In the genomic region with DNA sequence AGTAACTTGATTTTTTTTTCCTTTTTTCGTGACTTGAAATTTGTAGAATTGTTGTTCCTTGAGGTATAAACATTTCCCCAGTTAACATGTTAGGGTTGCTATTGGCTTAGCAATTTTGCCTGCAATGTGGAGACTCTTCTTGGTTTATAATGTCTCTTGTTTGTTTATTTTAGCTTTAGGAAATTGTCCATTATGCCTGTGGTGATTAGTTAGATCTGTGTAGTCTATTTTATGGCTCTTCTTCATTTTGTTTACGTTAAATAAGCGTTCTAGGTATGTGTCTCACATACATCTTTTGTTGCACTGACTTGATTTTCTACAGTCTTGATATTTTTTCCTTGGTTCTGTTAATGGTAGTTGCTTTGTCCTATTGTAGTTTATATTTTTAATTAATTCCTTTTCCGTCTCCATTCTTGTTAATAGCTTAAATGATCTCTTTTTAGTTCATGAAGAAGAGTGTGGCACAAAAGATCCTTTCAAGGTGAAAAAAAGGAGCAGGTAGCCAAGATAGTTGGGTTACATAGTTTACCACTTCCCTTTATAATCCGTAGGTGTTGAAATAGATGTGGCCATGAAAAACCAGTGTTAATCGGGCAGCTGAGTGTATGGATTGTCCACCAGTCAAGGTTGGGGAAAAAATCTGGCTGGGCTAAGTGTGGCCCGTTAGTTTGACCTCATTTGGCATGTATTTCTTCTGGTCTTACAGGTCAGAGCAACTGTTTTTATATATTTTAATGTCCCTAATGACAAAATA, we compare ENCODE assay signal across 8 cellular contexts. TPM values are rescaled to one million over a fixed set of nuclear protein-coding genes. Genes with fewer than 3 reads are reported as not detected.
DNase-seq lines count a peak whose midpoint lies in the region; ATAC-seq and TF ChIP-seq lines count a peak whose summit lies in the region.

No MANE protein-coding gene starts in this region.

- no peak for DNase-seq in HFFc6
- DNase-seq in lower lobe of right lung = no peak
- DNase-seq in NCI-H187 (lab: John Stamatoyannopoulos, UW) = no peak
- DNase-seq in NCI-H524 treated with DMSO at 0.1 percent for 48 hours (lab: John Stamatoyannopoulos, UW) = no peak
- DNase-seq in activated CD4-positive, alpha-beta T cell treated with anti-CD3 and anti-CD28 coated beads, Interleukin-2, amount 50 U/mL, for 4 hours = no peak

- H3K27ac ChIP-seq in ACC112 (ENCODE audit: low read depth, low read length) (peak overlapping the region; percentile 93), lower lobe of right lung (peak overlapping the region; percentile 87)

- H3K27ac Mint-ChIP-seq in HFFc6 = peak overlapping the region; percentile 95
- peak overlapping the region; percentile 96 for H3K27ac Mint-ChIP-seq in activated naive CD8-positive, alpha-beta T cell

- no peak overlapping the region for H2AFZ ChIP-seq in ACC112 (ENCODE audit: low read length, unreplicated experiment)

- H3K4me1 Mint-ChIP-seq in HFFc6 (ENCODE audit: low read depth) = peaks cover 75% of the 10 kb centered on the region
- H3K4me1 Mint-ChIP-seq in activated naive CD8-positive, alpha-beta T cell (ENCODE audit: low read depth) = peaks cover 68% of the 10 kb centered on the region

- H3K27me3 ChIP-seq in ACC112 (ENCODE audit: insufficient read depth, low read length) (no peaks in the 10 kb centered on the region), lower lobe of right lung (ENCODE audit: low read depth) (no peaks in the 10 kb centered on the region)

- H3K36me3 ChIP-seq in ACC112 (ENCODE audit: insufficient read depth, low read length) (no peaks in the 10 kb centered on the region; the same call in 1 of the 2 replicates), lower lobe of right lung (peaks cover 13% of the 10 kb centered on the region)

- intact Hi-C loops in lower lobe of right lung (cut with DNase I) = no loop called here

- peaks cover 42% of the 10 kb centered on the region for H3K4me1 ChIP-seq in ACC112 (ENCODE audit: control insufficient read depth, insufficient read depth, low read length, unreplicated experiment)
- H3K4me1 ChIP-seq in lower lobe of right lung = peaks cover 91% of the 10 kb centered on the region

- peaks cover 86% of the 10 kb centered on the region for H3K79me2 ChIP-seq in ACC112 (ENCODE audit: control insufficient read depth, insufficient read depth, low read length, unreplicated experiment)

- no peaks in the 10 kb centered on the region for H3K9me3 Mint-ChIP-seq in HFFc6
- no peaks in the 10 kb centered on the region for H3K9me3 Mint-ChIP-seq in activated naive CD8-positive, alpha-beta T cell (ENCODE audit: low read depth)

- H3K9me3 ChIP-seq in lower lobe of right lung = no peaks in the 10 kb centered on the region

- no peaks in the 10 kb centered on the region for H3K27me3 Mint-ChIP-seq in HFFc6 (ENCODE audit: insufficient read depth)
- H3K27me3 Mint-ChIP-seq in activated naive CD8-positive, alpha-beta T cell = no peaks in the 10 kb centered on the region

- H3K36me3 Mint-ChIP-seq in HFFc6 (ENCODE audit: low read depth) = peaks cover 13% of the 10 kb centered on the region
- peaks cover 3% of the 10 kb centered on the region for H3K36me3 Mint-ChIP-seq in activated naive CD8-positive, alpha-beta T cell

- peak overlapping the region; percentile 73 for H3K4me3 Mint-ChIP-seq in HFFc6
- H3K4me3 Mint-ChIP-seq in activated naive CD8-positive, alpha-beta T cell = peak overlapping the region; percentile 85

- ATAC-seq in lower lobe of right lung (peak; percentile 15 to 44), HG02642 (IDR thresholded peaks at IDR 0.05; ENCODE audit: poor library complexity, unreplicated experiment) (no peak)

- TF ChIP-seq CTCF in HFFc6 (IDR thresholded peaks at IDR 0.05) = no peak
- TF ChIP-seq CTCF in lower lobe of right lung (IDR thresholded peaks at IDR 0.05) = no peak

- peak overlapping the region; percentile 46 for H3K4me3 ChIP-seq in ACC112 (ENCODE audit: low read depth, low read length)
- peak overlapping the region; percentile 1 for H3K4me3 ChIP-seq in lower lobe of right lung

RNA-seq across cellular contexts. Expression of a gene that starts 12.1 kb away (rescaled TPM):
- total RNA-seq in HFFc6 (2021; fragmentation: NEBNext Ultra II Directional; extraction: Animal tissue kit (Norgen Biotek cat#: 25700)) = 100 to 1,000 TPM; 172 to 201 (median 185) TPM
- 265 TPM for total RNA-seq in lower lobe of right lung

RNA-seq across cellular contexts. Expression of a gene that starts 48.1 kb away (rescaled TPM):
- 1 to 10 TPM; 1.3 to 2.3 (median 2.1) TPM for total RNA-seq in HFFc6 (2021; fragmentation: NEBNext Ultra II Directional; extraction: Animal tissue kit (Norgen Biotek cat#: 25700))
- total RNA-seq in lower lobe of right lung = 5.5 TPM
